In genomic region chr15:62783303-62783957, GRCh38 we compare ENCODE assay signal across 13 cellular contexts.
A peak's percentile ranks its signal among the peaks of the same experiment; 100 is the strongest.
DNase-seq lines count a peak whose midpoint lies in the region; ATAC-seq and TF ChIP-seq lines count a peak whose summit lies in the region.
"Had no signal": no experiment of that assay in that cellular context is flagged by ENCODE, and none has a peak within 500 bp of the region (broad histone marks: within the 10 kb centered on the region; RNA-seq: fewer than 3 reads in every experiment).

No MANE protein-coding gene starts in this region.

- no peak overlapping the region for H3K4me3 Mint-ChIP-seq in type B pancreatic cell
- H3K4me3 Mint-ChIP-seq: nephron progenitor cell had no signal

- peaks cover 11 to 57% (median 40%) of the 10 kb centered on the region in 9 donors for H3K4me1 ChIP-seq in heart right ventricle

- TF ChIP-seq CTCF in heart right ventricle (IDR thresholded peaks at IDR 0.05) (no peak), VCaP (conservative IDR thresholded peaks at IDR 0.05) (no peak), foreskin fibroblast (IDR thresholded peaks at IDR 0.05; ENCODE audit: low read depth, low read length) (no peak), type B pancreatic cell (conservative IDR thresholded peaks at IDR 0.05) (no peak)

- WGBS in heart right ventricle, 2 donors: 91 to 92% methylated on average over 14 of the region's 14 CpGs

- no peaks in the 10 kb centered on the region for H3K27me3 Mint-ChIP-seq in type B pancreatic cell

- no peak for DNase-seq in heart right ventricle
- DNase-seq in left ventricle myocardium superior: no peak
- DNase-seq in foreskin fibroblast: peak; percentile 83 to 89
- DNase-seq in type B pancreatic cell (ENCODE audit: extremely low spot score, unreplicated experiment): no peak
- no peak for DNase-seq in NCI-H1930 (lab: John Stamatoyannopoulos, UW)
- DNase-seq in HUDEP-2 (lab: John Stamatoyannopoulos, UW; ENCODE audit: unreplicated experiment in 76 of 76): no peak
- DNase-seq: activated CD8-positive, alpha-beta memory T cell treated with anti-CD3 and anti-CD28 coated beads, Interleukin-2, amount 50 U/mL, for 4 hours; anterior cingulate cortex; nephron progenitor cell; stimulated activated naive CD4-positive, alpha-beta T cell had no signal

- peak overlapping the region; percentile 14 for H3K27ac Mint-ChIP-seq in type B pancreatic cell
- H3K27ac Mint-ChIP-seq: nephron progenitor cell had no signal

- peaks cover 0 to 20% (median 0%) of the 10 kb centered on the region in 9 donors for H3K36me3 ChIP-seq in heart right ventricle

- H3K4me3 ChIP-seq in heart right ventricle (no peak overlapping the region), foreskin fibroblast (ENCODE audit: low read depth in 1 of 2, low read length in 2 of 2) (no peak overlapping the region)

- H3K27ac ChIP-seq in heart right ventricle (peak overlapping the region in 6 of 10 donors; percentile 66 to 80 (median 72)), VCaP (peak overlapping the region; percentile 73; the same call in 1 of the 2 replicates)
- H3K27ac ChIP-seq: KMS-11 had no signal

- no peaks in the 10 kb centered on the region for H3K9me3 Mint-ChIP-seq in type B pancreatic cell
- H3K9me3 Mint-ChIP-seq: nephron progenitor cell had no signal

- peaks cover 25% of the 10 kb centered on the region for H3K36me3 Mint-ChIP-seq in type B pancreatic cell

- peaks cover 48% of the 10 kb centered on the region for H3K4me1 Mint-ChIP-seq in type B pancreatic cell (ENCODE audit: unreplicated experiment)

- no peaks in the 10 kb centered on the region for H3K27me3 ChIP-seq in heart right ventricle

- H3K9me3 ChIP-seq in heart right ventricle: no peaks in the 10 kb centered on the region

- ATAC-seq in heart right ventricle (peak in 1 of 8 donors; percentile 14), left ventricle myocardium superior (no peak), HG03432 (IDR thresholded peaks at IDR 0.05; ENCODE audit: unreplicated experiment) (no peak)

- intact Hi-C loops in heart right ventricle (cut with DNase I) (loop anchor here (2.0 to 10.0 kb wide), 14 partner anchors 59 to 491 kb away; partner anchors contain the start of genes TPM1 (in 3 of the 10) and APH1B (in 1 of the 10)), left ventricle myocardium superior (cut with micrococcal nuclease) (loop anchor here (10.0 kb wide), 1 partner anchor 311 kb away; no protein-coding TSS in a partner anchor)

Comparison
In these comparisons a context has a peak if more than half of its experiments do, and no peak if none do; other contexts are left out.
1. DNase-seq: peak in foreskin fibroblast (2 of 2); none in heart right ventricle (0 of 2), left ventricle myocardium superior (single experiment), type B pancreatic cell (single experiment), NCI-H1930 (0 of 2) and HUDEP-2 (0 of 76).